ENCODE assay signal across 16 cellular contexts in the genomic region with DNA sequence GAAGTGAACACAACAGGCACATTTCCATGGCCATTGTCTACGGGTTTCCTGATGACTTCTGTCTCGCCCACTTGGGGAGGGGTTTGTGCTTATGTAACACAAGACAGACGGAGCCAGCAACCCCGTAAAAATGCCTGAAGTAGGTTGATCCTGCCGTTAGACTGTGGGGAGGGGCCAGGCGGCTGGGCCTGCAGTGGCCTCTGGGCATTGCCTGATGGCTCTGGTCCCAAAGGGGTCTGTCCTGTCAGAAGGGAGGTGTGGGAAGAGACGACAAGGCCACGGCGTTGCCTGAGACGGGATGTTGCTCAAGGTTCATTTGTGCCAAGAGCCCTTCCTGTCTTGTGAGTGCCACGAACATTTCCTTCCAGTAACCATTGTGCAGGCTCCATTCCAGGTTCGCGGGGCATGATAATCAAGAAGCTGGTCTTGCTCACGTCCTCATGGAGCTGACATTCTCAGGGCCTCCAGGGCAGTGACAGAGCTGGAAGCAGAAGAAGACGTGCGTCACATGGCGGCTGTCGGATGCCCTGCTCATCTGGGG. TPM values are rescaled to one million over a fixed set of nuclear protein-coding genes. Genes with fewer than 3 reads are reported as not detected.
A peak's percentile ranks its signal among the peaks of the same experiment; 100 is the strongest.
DNase-seq lines count a peak whose midpoint lies in the region; ATAC-seq and TF ChIP-seq lines count a peak whose summit lies in the region.
"Had no signal": no experiment of that assay in that cellular context is flagged by ENCODE, and none has a peak within 500 bp of the region (broad histone marks: within the 10 kb centered on the region; RNA-seq: fewer than 3 reads in every experiment).

No MANE protein-coding gene starts in this region.

- H3K9me3 ChIP-seq in ascending aorta (no peaks in the 10 kb centered on the region), right atrium auricular region (no peaks in the 10 kb centered on the region)
- H3K9me3 ChIP-seq: SJCRH30 had no signal

- intact Hi-C loops in ascending aorta (cut with DNase I), result no loop called here
- intact Hi-C loops in sciatic nerve (cut with DNase I), result no loop called here

- H3K4me1 ChIP-seq in ascending aorta (no peaks in the 10 kb centered on the region), right atrium auricular region (peaks cover 0 to 63% of the 10 kb centered on the region in 2 donors)
- H3K4me1 ChIP-seq: SJCRH30 had no signal

- TF ChIP-seq CTCF in ascending aorta (IDR thresholded peaks at IDR 0.05) (no peak), right atrium auricular region (IDR thresholded peaks at IDR 0.05) (no peak)

- H3K27ac ChIP-seq in ascending aorta (no peak overlapping the region), right atrium auricular region (peak overlapping the region; percentile 60 to 73)
- H3K27ac ChIP-seq: SJCRH30 had no signal

- DNase-seq in H7 (peak; percentile 64), ascending aorta (ENCODE audit: low spot score in 2 of 2) (peak; percentile 20 to 68), right atrium auricular region (ENCODE audit: low spot score) (peak; percentile 79), sciatic nerve (ENCODE audit: low spot score) (no peak), C1 segment of cervical spinal cord (lab: John Stamatoyannopoulos, UW) (no peak), T-helper 2 cell (no peak), D341Med (ENCODE audit: low spot score) (no peak)
- DNase-seq: activated CD4-positive, alpha-beta T cell treated with anti-CD3 and anti-CD28 coated beads, Interleukin-2, amount 50 U/mL, for 48 hours; activated naive CD4-positive, alpha-beta T cell treated with anti-CD3 and anti-CD28 coated beads for 36 hours; dorsolateral prefrontal cortex; Karpas-422; NCI-H524; SJCRH30; stimulated activated CD4-positive, alpha-beta T cell treated with anti-CD3 and anti-CD28 coated beads, Interleukin-2, amount 100 ng/mL, for 24 hours had no signal

- H3K36me3 ChIP-seq in H7 (replicated peaks; ENCODE audit: control insufficient read depth, insufficient read depth, low read length), result no peaks in the 10 kb centered on the region
- H3K36me3 ChIP-seq in ascending aorta, result no peaks in the 10 kb centered on the region
- no peaks in the 10 kb centered on the region for H3K36me3 ChIP-seq in right atrium auricular region
- H3K36me3 ChIP-seq: SJCRH30 had no signal

- H3K4me3 ChIP-seq in H7 (ENCODE audit: insufficient read depth, low read depth, low read length) (no peak overlapping the region), ascending aorta (no peak overlapping the region), right atrium auricular region (no peak overlapping the region)
- H3K4me3 ChIP-seq: SJCRH30 had no signal

- H3K27me3 ChIP-seq in H7 (ENCODE audit: control insufficient read depth, insufficient read depth, low read length) (no peaks in the 10 kb centered on the region), ascending aorta (no peaks in the 10 kb centered on the region), right atrium auricular region (no peaks in the 10 kb centered on the region)
- H3K27me3 ChIP-seq: dorsolateral prefrontal cortex had no signal

- ATAC-seq in sciatic nerve (peak; percentile 20), HG02763 (IDR thresholded peaks at IDR 0.05; ENCODE audit: unreplicated experiment) (no peak)

RNA-seq across cellular contexts. Expression of gene ABCG1, which starts 44.7 kb away (rescaled TPM):
- 0.07 and 0.92 TPM in 2 replicates for total RNA-seq in H7 (2014; rRNA removed; shearing (Covaris generic))
- 39.5 TPM for total RNA-seq in ascending aorta
- total RNA-seq in right atrium auricular region, result 10 to 100 TPM in 1 of 2 donors, 1 to 10 TPM in 1; 7.9 to 12.3 TPM
- total RNA-seq in sciatic nerve, result 44.2 TPM

RNA-seq across cellular contexts. Expression of gene TFF3, which starts 51.5 kb away (rescaled TPM):
- total RNA-seq in H7 (2014; rRNA removed; shearing (Covaris generic)), result 2.1 and 9.2 TPM in 2 replicates
- not detected for total RNA-seq in ascending aorta
- 1 to 10 TPM; 5.0 TPM for total RNA-seq in right atrium auricular region
- total RNA-seq in sciatic nerve, result 6.1 TPM
- total RNA-seq: activated naive CD4-positive, alpha-beta T cell treated with anti-CD3 and anti-CD28 coated beads for 36 hours; H4 had no signal

Comparison
In these comparisons a context has a peak if more than half of its experiments do, and no peak if none do; other contexts are left out.
1. DNase-seq: peak in H7 (single experiment), ascending aorta (2 of 2) and right atrium auricular region (single experiment); none in sciatic nerve (single experiment), C1 segment of cervical spinal cord (0 of 14), T-helper 2 cell (0 of 5) and D341Med (single experiment).
2. H3K27ac ChIP-seq: peak in right atrium auricular region (2 of 2); none in ascending aorta (0 of 2).